In genomic region chr1:198084509-198084908, GRCh38 we compare ENCODE assay signal across 17 cellular contexts.
DNase-seq lines count a peak whose midpoint lies in the region; ATAC-seq, FAIRE-seq and TF ChIP-seq lines count a peak whose summit lies in the region.
"Had no signal": no experiment of that assay in that cellular context is flagged by ENCODE, and none has a peak within 500 bp of the region (broad histone marks: within the 10 kb centered on the region; RNA-seq: fewer than 3 reads in every experiment).

No MANE protein-coding gene starts in this region.

- H3K56ac ChIP-seq in H1 (replicated peaks; ENCODE audit: insufficient read length, low read depth, low read length) = no peak overlapping the region

- POLR2A ChIA-PET in HEK293 (lab: Yijun Ruan, JAX) = no interaction called here
- POLR2A ChIA-PET in H1 (lab: Charles Lee; ENCODE audit: partially characterized antibody) = no interaction called here

- H4K20me1 ChIP-seq in GM23338 (replicated peaks; ENCODE audit: insufficient read depth) (no peaks in the 10 kb centered on the region), H1 (replicated peaks in 1 of 2; ENCODE audit: control insufficient read depth in 1 of 2, insufficient read depth in 2 of 2, low read length in 2 of 2) (no peaks in the 10 kb centered on the region)

- H3K36me3 ChIP-seq in GM23338 (ENCODE audit: insufficient read depth) (no peaks in the 10 kb centered on the region), HEK293 (ENCODE audit: control insufficient read depth in 2 of 2, insufficient read depth in 1 of 2, low read length in 2 of 2) (no peaks in the 10 kb centered on the region), H1 (ENCODE audit: control insufficient read depth in 2 of 4, insufficient read depth in 4 of 4, low read length in 3 of 4) (no peaks in the 10 kb centered on the region), neuronal stem cell (replicated peaks in 1 of 2; ENCODE audit: control insufficient read depth in 2 of 2, insufficient read depth in 2 of 2, low read length in 2 of 2) (no peaks in the 10 kb centered on the region)

- peak; percentile 5 for DNase-seq in GM23338 (ENCODE audit: low spot score)
- DNase-seq in H1 (ENCODE audit: low read depth in 1 of 2, low spot score in 2 of 2) = no peak
- DNase-seq in neuronal stem cell (ENCODE audit: low spot score) = no peak
- DNase-seq in activated naive CD8-positive, alpha-beta T cell treated with anti-CD3 and anti-CD28 coated beads for 36 hours = no peak
- DNase-seq in NCI-H2107 (lab: John Stamatoyannopoulos, UW) = no peak
- DNase-seq in NCI-H2081 (lab: John Stamatoyannopoulos, UW) = no peak
- DNase-seq: C1 segment of cervical spinal cord; Calu3; CD4-positive, alpha-beta memory T cell; COR-L47; DMS53; DMS79 treated with DMSO at 0.1 percent for 48 hours; GF-D8; H9 had no signal

- H3K27me3 ChIP-seq in GM23338 (ENCODE audit: insufficient read depth) (no peaks in the 10 kb centered on the region), H1 (replicated peaks in 1 of 4; ENCODE audit: control insufficient read depth in 3 of 4, extremely low read depth in 1 of 4, insufficient read depth in 3 of 4, low read length in 3 of 4) (no peaks in the 10 kb centered on the region), neuronal stem cell (ENCODE audit: control insufficient read depth in 3 of 3, insufficient read depth in 3 of 3, low read depth in 1 of 3, low read length in 3 of 3) (no peaks in the 10 kb centered on the region)

- H3K79me2 ChIP-seq in GM23338 (replicated peaks; ENCODE audit: insufficient read depth) (no peaks in the 10 kb centered on the region), H1 (ENCODE audit: control insufficient read depth in 1 of 2, insufficient read depth in 2 of 2, low read length in 2 of 2) (no peaks in the 10 kb centered on the region)

- H3K27ac ChIP-seq in GM23338 (ENCODE audit: low read depth) = no peak overlapping the region
- H3K27ac ChIP-seq in HEK293 (ENCODE audit: extremely low read depth, low read depth, low read length) = no peak overlapping the region
- H3K27ac ChIP-seq in H1 (ENCODE audit: low read depth, low read length) = no peak overlapping the region
- H3K27ac ChIP-seq in neuronal stem cell (replicated peaks; ENCODE audit: low read length) = no peak overlapping the region

- H3K36me3 Mint-ChIP-seq in GM23338 (ENCODE audit: low read depth) = no peaks in the 10 kb centered on the region
- H3K36me3 Mint-ChIP-seq in activated naive CD8-positive, alpha-beta T cell treated with anti-CD3 and anti-CD28 coated beads for 36 hours = no peaks in the 10 kb centered on the region
- H3K36me3 Mint-ChIP-seq: CD4-positive, alpha-beta memory T cell had no signal

- CTCF ChIA-PET in HEK293 (lab: Yijun Ruan, JAX) = no interaction called here
- CTCF ChIA-PET in H1 (lab: Charles Lee; ENCODE audit: partially characterized antibody) = interaction anchor here (0.8 to 5.6 kb wide), 5 partner anchors 10 to 28 kb away, joined by 3 to 29 read pairs (median 3); no protein-coding TSS in a partner anchor

- H3K27ac Mint-ChIP-seq in GM23338 = 0 out of 2 replicates have a peak overlapping the region, but pooled peaks have one; percentile 8
- no peak overlapping the region for H3K27ac Mint-ChIP-seq in activated naive CD8-positive, alpha-beta T cell treated with anti-CD3 and anti-CD28 coated beads for 36 hours
- H3K27ac Mint-ChIP-seq: CD4-positive, alpha-beta memory T cell; H9 had no signal

- no peak overlapping the region for H2BK20ac ChIP-seq in H1 (ENCODE audit: low read length)

- H2BK12ac ChIP-seq in H1 (ENCODE audit: low read depth, low read length) = no peak overlapping the region
- no peak overlapping the region for H2BK12ac ChIP-seq in neuronal stem cell (ENCODE audit: low read length)

- peaks cover 7% of the 10 kb centered on the region; the same call in 2 of the 3 replicates for H3K4me1 Mint-ChIP-seq in GM23338
- H3K4me1 Mint-ChIP-seq in activated naive CD8-positive, alpha-beta T cell treated with anti-CD3 and anti-CD28 coated beads for 36 hours = peaks cover 7% of the 10 kb centered on the region

- peak overlapping the region; percentile 48 for H4K91ac ChIP-seq in H1 (replicated peaks; ENCODE audit: insufficient read length, low read length)
- H4K91ac ChIP-seq in neuronal stem cell (ENCODE audit: low read depth, low read length, poor library complexity) = no peak overlapping the region

- H3F3A ChIP-seq in GM23338 (replicated peaks; ENCODE audit: low read depth) = no peaks in the 10 kb centered on the region

- H4K8ac ChIP-seq in H1 (ENCODE audit: extremely low read depth, insufficient read depth, low read length) = no peak overlapping the region
- H4K8ac ChIP-seq in neuronal stem cell (ENCODE audit: low read depth, low read length) = no peak overlapping the region

- no peak overlapping the region for H2BK15ac ChIP-seq in H1 (ENCODE audit: low read length)
- H2BK15ac ChIP-seq in neuronal stem cell (ENCODE audit: low read length) = no peak overlapping the region

- H3K9ac ChIP-seq in H1 (replicated peaks in 1 of 4; ENCODE audit: extremely low read depth in 1 of 4, low read depth in 3 of 4, low read length in 3 of 4) (no peak overlapping the region), neuronal stem cell (ENCODE audit: low read depth, low read length, poor library complexity) (no peak overlapping the region)

- H2AK5ac ChIP-seq in H1 (ENCODE audit: low read depth, low read length) = no peak overlapping the region
- no peak overlapping the region for H2AK5ac ChIP-seq in neuronal stem cell (ENCODE audit: low read depth, low read length)

- H3K9me2 ChIP-seq in GM23338 (ENCODE audit: insufficient read depth) = no peaks in the 10 kb centered on the region

- H3K9me3 ChIP-seq in HEK293 (ENCODE audit: control insufficient read depth, insufficient read depth, low read depth, low read length) (no peaks in the 10 kb centered on the region), H1 (ENCODE audit: insufficient read depth in 2 of 2, low read depth in 1 of 2, low read length in 1 of 2) (no peaks in the 10 kb centered on the region), neuronal stem cell (replicated peaks in 1 of 2; ENCODE audit: control insufficient read depth in 2 of 2, insufficient read depth in 1 of 2, low read depth in 1 of 2, low read length in 2 of 2) (no peaks in the 10 kb centered on the region)

- WGBS in H1 (ENCODE audit: extremely low coverage in 1 of 2, insufficient coverage in 1 of 2, insufficient read length in 1 of 2, insufficient replicate concordance in 2 of 2, low coverage in 1 of 2, low lambda C conversion rate in 2 of 2, missing lambda C conversion rate in 1 of 2), 2 experiments = 79% methylated on average over 4 of the region's 4 CpGs; no CpG with 5 or more reads in 1 of the 2 experiments
- WGBS in neuronal stem cell (ENCODE audit: extremely low coverage in 2 of 2, insufficient read length in 2 of 2, insufficient replicate concordance in 1 of 2), 2 donors = no CpG with 5 or more reads among the region's 4 CpGs

- H3K4me1 ChIP-seq in GM23338 (ENCODE audit: insufficient read depth) (peaks cover 9% of the 10 kb centered on the region; the same call in 1 of the 2 replicates), HEK293 (ENCODE audit: control insufficient read depth, insufficient read depth, low read length) (no peaks in the 10 kb centered on the region), H1 (replicated peaks in 1 of 4; ENCODE audit: control insufficient read depth in 3 of 4, insufficient read depth in 4 of 4, low read length in 3 of 4) (peaks cover 0 to 5% (median 0%) of the 10 kb centered on the region in 4 experiments; a peak in 1 of 7 replicates), neuronal stem cell (ENCODE audit: control insufficient read depth in 2 of 2, insufficient read depth in 1 of 2, low read depth in 1 of 2, low read length in 2 of 2) (no peaks in the 10 kb centered on the region)

- no peak for TF ChIP-seq RAD21 in H1 (IDR thresholded peaks at IDR 0.05 in 1 of 2, conservative IDR thresholded peaks at IDR 0.05 in 1 of 2; ENCODE audit: low read depth in 2 of 2, low read length in 2 of 2)

- H3K4me2 ChIP-seq in GM23338 = 0 out of 2 replicates have a peak overlapping the region, but pooled peaks have one; percentile 38
- H3K4me2 ChIP-seq in H1 (ENCODE audit: insufficient read depth in 1 of 2, low read depth in 2 of 2, low read length in 2 of 2) = peak overlapping the region in 1 of 2 experiments; percentile 15; a peak in 1 of 4 replicates
- no peak overlapping the region for H3K4me2 ChIP-seq in neuronal stem cell (ENCODE audit: insufficient read depth, low read length, poor library complexity, severe bottlenecking)

- H3K4ac ChIP-seq in H1 (replicated peaks; ENCODE audit: insufficient read length, low read depth, low read length) (no peak overlapping the region), neuronal stem cell (ENCODE audit: low read length) (no peak overlapping the region)

- H3K4me3 ChIP-seq in GM23338 = no peak overlapping the region
- H3K4me3 ChIP-seq in HEK293 (ENCODE audit: low read depth, low read length) = no peak overlapping the region
- H3K4me3 ChIP-seq in H1 (ENCODE audit: extremely low read depth in 1 of 4, insufficient read depth in 2 of 4, low read depth in 3 of 4, low read length in 4 of 4) = no peak overlapping the region
- H3K4me3 ChIP-seq in neuronal stem cell (ENCODE audit: low read length in 2 of 2) = no peak overlapping the region

- TF ChIP-seq EP300 in H1 (IDR thresholded peaks at IDR 0.05; ENCODE audit: borderline replicate concordance in 1 of 2, low read depth in 2 of 2, low read length in 2 of 2) = no peak

- H3K23ac ChIP-seq in H1 (ENCODE audit: insufficient read length) = no peak overlapping the region
- H3K23ac ChIP-seq in neuronal stem cell (ENCODE audit: low read depth, low read length, poor library complexity) = no peak overlapping the region

- TF ChIP-seq CTCF in GM23338 (conservative IDR thresholded peaks at IDR 0.05; ENCODE audit: low read depth in 2 of 2) (peak in 1 of 2 experiments; percentile 24; a peak in 2 of 4 replicates), HEK293 (tag by site-specific recombination; IDR thresholded peaks at IDR 0.05) (no peak), H1 (IDR thresholded peaks at IDR 0.05; ENCODE audit: control extremely low read depth in 1 of 3, insufficient read depth in 1 of 3, low read depth in 1 of 3, low read length in 3 of 3) (no peak)

- H3K27me3 Mint-ChIP-seq in GM23338 (ENCODE audit: insufficient read depth, low read depth, poor library complexity) = no peaks in the 10 kb centered on the region
- peaks cover 3% of the 10 kb centered on the region for H3K27me3 Mint-ChIP-seq in activated naive CD8-positive, alpha-beta T cell treated with anti-CD3 and anti-CD28 coated beads for 36 hours

- H4K5ac ChIP-seq in H1 (ENCODE audit: insufficient read length, low read depth, low read length) = no peak overlapping the region

- no peaks in the 10 kb centered on the region for H3K9me3 Mint-ChIP-seq in GM23338
- no peaks in the 10 kb centered on the region for H3K9me3 Mint-ChIP-seq in activated naive CD8-positive, alpha-beta T cell treated with anti-CD3 and anti-CD28 coated beads for 36 hours
- H3K9me3 Mint-ChIP-seq: H9 had no signal

- peak overlapping the region; percentile 54; the same call in 1 of the 2 replicates for H2AFZ ChIP-seq in GM23338
- H2AFZ ChIP-seq in H1 (ENCODE audit: low read length) = 0 out of 2 replicates have a peak overlapping the region, but pooled peaks have one; percentile 25
- H2AFZ ChIP-seq in neuronal stem cell (ENCODE audit: low read length) = peak overlapping the region; percentile 26

- ATAC-seq in GM23338 = no peak

- no peak for TF ChIP-seq POLR2A in H1 (IDR thresholded peaks at IDR 0.05; ENCODE audit: control extremely low read depth in 1 of 2, low read depth in 2 of 2, low read length in 2 of 2)

- H2BK120ac ChIP-seq in H1 (replicated peaks; ENCODE audit: low read depth, low read length) (no peak overlapping the region), neuronal stem cell (ENCODE audit: low read depth, low read length) (no peak overlapping the region)

- H3K14ac ChIP-seq in H1 (ENCODE audit: insufficient read length) (no peak overlapping the region), neuronal stem cell (ENCODE audit: low read length) (no peak overlapping the region)

- H3K18ac ChIP-seq in H1 (ENCODE audit: extremely low read depth, low read length) = no peak overlapping the region
- no peak overlapping the region for H3K18ac ChIP-seq in neuronal stem cell (ENCODE audit: low read length)

- no peak for FAIRE-seq in H1 (lab: Jason Lieb, UNC)
- FAIRE-seq: GM12891, GM18507 had no signal

- no peak overlapping the region for H2BK5ac ChIP-seq in H1 (ENCODE audit: low read depth, low read length)
- H2BK5ac ChIP-seq in neuronal stem cell (ENCODE audit: low read length) = no peak overlapping the region

- H3K79me1 ChIP-seq in H1 (ENCODE audit: low read depth, low read length) (no peaks in the 10 kb centered on the region), neuronal stem cell (ENCODE audit: low read depth, low read length) (no peaks in the 10 kb centered on the region)

- H3K23me2 ChIP-seq in H1 (ENCODE audit: low read depth, low read length) = no peaks in the 10 kb centered on the region

- no peak overlapping the region for H3K4me3 Mint-ChIP-seq in GM23338
- no peak overlapping the region for H3K4me3 Mint-ChIP-seq in activated naive CD8-positive, alpha-beta T cell treated with anti-CD3 and anti-CD28 coated beads for 36 hours
- H3K4me3 Mint-ChIP-seq: CD4-positive, alpha-beta memory T cell; H9 had no signal
